ENCODE assay signal across 20 cellular contexts in genomic region chr2:138059487-138059886, GRCh38.
DNase-seq lines count a peak whose midpoint lies in the region; ATAC-seq lines count a peak whose summit lies in the region.
"Had no signal": no experiment of that assay in that cellular context is flagged by ENCODE, and none has a peak within 500 bp of the region (broad histone marks: within the 10 kb centered on the region; RNA-seq: fewer than 3 reads in every experiment).

No MANE protein-coding gene starts in this region.

- no peak overlapping the region for H3K9ac ChIP-seq in endocrine pancreas (ENCODE audit: control insufficient read depth, insufficient read depth, low read length)

- H3K4me1 ChIP-seq in endocrine pancreas (ENCODE audit: control insufficient read depth, insufficient read depth, low read length): peaks cover 18% of the 10 kb centered on the region
- H3K4me1 ChIP-seq: stomach, upper lobe of right lung had no signal

- no peak for ATAC-seq in GM21526 (IDR thresholded peaks at IDR 0.05; ENCODE audit: low FRiP score, unreplicated experiment)
- ATAC-seq: upper lobe of right lung had no signal

- H3K36me3 ChIP-seq in endocrine pancreas (ENCODE audit: control insufficient read depth, insufficient read depth, low read length): no peaks in the 10 kb centered on the region
- H3K36me3 ChIP-seq: BE2C, stomach, upper lobe of right lung had no signal

- no peaks in the 10 kb centered on the region for H3K9me3 ChIP-seq in endocrine pancreas (ENCODE audit: control insufficient read depth, low read length)
- H3K9me3 ChIP-seq: BE2C, stomach, upper lobe of right lung had no signal

- H3K27me3 ChIP-seq in endocrine pancreas (ENCODE audit: control insufficient read depth, insufficient read depth, low read length): no peaks in the 10 kb centered on the region
- H3K27me3 ChIP-seq: BE2C, stomach, upper lobe of right lung had no signal

- peak; percentile 27 for DNase-seq in LHCN-M2 (ENCODE audit: low read depth)
- DNase-seq in RPMI7951 (ENCODE audit: low read depth): peak; percentile 11
- DNase-seq in kidney glomerular epithelial cell (lab: John Stamatoyannopoulos, UW): peak; percentile 36
- no peak for DNase-seq in inferior parietal cortex (ENCODE audit: extremely low spot score)
- no peak for DNase-seq in superior temporal gyrus (ENCODE audit: extremely low spot score)
- DNase-seq in NCI-H1092 (lab: John Stamatoyannopoulos, UW): no peak
- DNase-seq: activated CD4-positive, alpha-beta T cell treated with anti-CD3 and anti-CD28 coated beads, Interleukin-2, amount 50 U/mL, for 1 hour; activated CD8-positive, alpha-beta memory T cell treated with anti-CD3 and anti-CD28 coated beads, Interleukin-2, amount 50 U/mL, for 48 hours; activated effector memory CD4-positive, alpha-beta T cell treated with anti-CD3 and anti-CD28 coated beads, Interleukin-2, amount 50 U/mL, for 16 hours; cerebellar nuclear complex; effector memory CD4-positive, alpha-beta T cell; H9; hypothalamus; natural killer cell; stimulated activated CD4-positive, alpha-beta T cell treated with anti-CD3 and anti-CD28 coated beads, Interleukin-4, amount 100 ng/mL, for 1 hour; upper lobe of right lung had no signal

- H3K4me3 ChIP-seq in endocrine pancreas (ENCODE audit: control insufficient read depth, insufficient read depth, low read length): peak overlapping the region; percentile 22
- H3K4me3 ChIP-seq: stomach, upper lobe of right lung had no signal

Comparison
In these comparisons a context has a peak if more than half of its experiments do, and no peak if none do; other contexts are left out.
1. DNase-seq: peak in LHCN-M2 (single experiment), RPMI7951 (single experiment) and kidney glomerular epithelial cell (single experiment); none in inferior parietal cortex (single experiment), superior temporal gyrus (single experiment) and NCI-H1092 (single experiment).